Comparison of ENCODE assay signal across 1 cellular context in genomic region chr1:202381867-202382266, GRCh38. TPM values are rescaled to one million over a fixed set of nuclear protein-coding genes. Genes with fewer than 3 reads are reported as not detected.
"Had no signal": no experiment of that assay in that cellular context is flagged by ENCODE, and none has a peak within 500 bp of the region (broad histone marks: within the 10 kb centered on the region; RNA-seq: fewer than 3 reads in every experiment).

No MANE protein-coding gene starts in this region.

RNA-seq across cellular contexts. Expression of gene UBE2T, which starts 40.1 kb away (rescaled TPM):
- total RNA-seq: ascending aorta had no signal
